Comparison of ENCODE assay signal across 10 cellular contexts in genomic region chr14:103552011-103552797, GRCh38. TPM values are rescaled to one million over a fixed set of nuclear protein-coding genes. Genes with fewer than 3 reads are reported as not detected.
A peak's percentile ranks its signal among the peaks of the same experiment; 100 is the strongest.
DNase-seq lines count a peak whose midpoint lies in the region; ATAC-seq and TF ChIP-seq lines count a peak whose summit lies in the region.
"Had no signal": no experiment of that assay in that cellular context is flagged by ENCODE, and none has a peak within 500 bp of the region (broad histone marks: within the 10 kb centered on the region; RNA-seq: fewer than 3 reads in every experiment).

No MANE protein-coding gene starts in this region.

- H3K36me3 ChIP-seq in PC-3 (ENCODE audit: low read depth, low read length): no peaks in the 10 kb centered on the region; the same call in 1 of the 2 replicates
- peaks cover 0 to 2% of the 10 kb centered on the region in 2 donors for H3K36me3 ChIP-seq in lung (ENCODE audit: control insufficient read depth in 2 of 2, insufficient read depth in 2 of 2, low read length in 2 of 2)
- peaks cover 2% of the 10 kb centered on the region for H3K36me3 ChIP-seq in upper lobe of right lung

- H3K9ac ChIP-seq in PC-3 (ENCODE audit: low read length): no peak overlapping the region

- POLR2A ChIA-PET in PC-3 (lab: Charles Lee; ENCODE audit: unreplicated experiment): interaction anchor here (0.7 to 1.1 kb wide), 3 partner anchors 9 to 1201 kb away, joined by 3 to 5 read pairs (median 4); partner anchors contain the start of gene SIVA1

- no peak overlapping the region for H2AFZ ChIP-seq in PC-3 (ENCODE audit: low read length)
- H2AFZ ChIP-seq: hepatocyte had no signal

- TF ChIP-seq CTCF in PC-3 (conservative IDR thresholded peaks at IDR 0.05; ENCODE audit: low read depth, low read length) (no peak), lung (IDR thresholded peaks at IDR 0.05; ENCODE audit: control extremely low read depth, extremely low read depth) (no peak), upper lobe of right lung (IDR thresholded peaks at IDR 0.05) (no peak)

- H3F3A ChIP-seq in PC-3 (ENCODE audit: low read length, unreplicated experiment): no peaks in the 10 kb centered on the region

- H3K4me2 ChIP-seq in PC-3 (ENCODE audit: low read length): peak overlapping the region; percentile 40
- H3K4me2 ChIP-seq: hepatocyte had no signal

- WGBS in lung, 2 donors: 61 to 78% methylated on average over 17 of the region's 17 CpGs

- intact Hi-C loops in PC-3 (cut with micrococcal nuclease): no loop called here
- intact Hi-C loops in upper lobe of right lung (cut with DNase I): no loop called here

- H3K27me3 ChIP-seq in PC-3 (ENCODE audit: low read length): no peaks in the 10 kb centered on the region
- no peaks in the 10 kb centered on the region for H3K27me3 ChIP-seq in lung (ENCODE audit: control insufficient read depth, insufficient read depth)
- H3K27me3 ChIP-seq in upper lobe of right lung: no peaks in the 10 kb centered on the region
- H3K27me3 ChIP-seq: hepatocyte had no signal

- H3K79me2 ChIP-seq in PC-3 (ENCODE audit: low read length): peaks cover 15% of the 10 kb centered on the region

- DNase-seq in PC-3 (peak; percentile 83), dedifferentiated amniotic fluid mesenchymal stem cell (ENCODE audit: extremely low spot score) (peak; percentile 73), lung (ENCODE audit: low spot score) (no peak), upper lobe of right lung (peak; percentile 73), NCI-H510A (lab: John Stamatoyannopoulos, UW) (no peak), pons (ENCODE audit: low spot score) (no peak)
- DNase-seq: Kasumi-1 had no signal

- peaks cover 15% of the 10 kb centered on the region for H3K4me1 ChIP-seq in PC-3 (ENCODE audit: insufficient read depth, low read length)
- peaks cover 0 to 16% of the 10 kb centered on the region in 2 donors for H3K4me1 ChIP-seq in lung (ENCODE audit: control insufficient read depth in 2 of 2, insufficient read depth in 2 of 2, low read length in 2 of 2)
- peaks cover 27% of the 10 kb centered on the region for H3K4me1 ChIP-seq in upper lobe of right lung

- BruUV-seq in PC-3 (replicated peaks; lab: Mats Ljungman, UMichigan): no TSS peak

- H3K27ac ChIP-seq in PC-3 (ENCODE audit: low read length) (no peak overlapping the region), lung (ENCODE audit: low read depth in 1 of 2, low read length in 1 of 2) (peak overlapping the region; percentile 82 to 90), upper lobe of right lung (peak overlapping the region; percentile 78)
- H3K27ac ChIP-seq: hepatocyte, SK-N-MC had no signal

- peaks cover 6% of the 10 kb centered on the region; the same call in 1 of the 2 replicates for H4K20me1 ChIP-seq in PC-3 (ENCODE audit: low read length)

- H3K4me3 ChIP-seq in PC-3 (ENCODE audit: low read length) (no peak overlapping the region), lung (no peak overlapping the region), upper lobe of right lung (peak overlapping the region; percentile 19)
- H3K4me3 ChIP-seq: hepatocyte, SK-N-MC had no signal

- H3K9me2 ChIP-seq in PC-3 (replicated peaks; ENCODE audit: low read length): no peaks in the 10 kb centered on the region

- H3K9me3 ChIP-seq in PC-3 (ENCODE audit: low read length): no peaks in the 10 kb centered on the region
- no peaks in the 10 kb centered on the region for H3K9me3 ChIP-seq in lung (ENCODE audit: control insufficient read depth in 2 of 2, insufficient read depth in 1 of 2, low read length in 1 of 2)
- H3K9me3 ChIP-seq in upper lobe of right lung: no peaks in the 10 kb centered on the region

- ATAC-seq in PC-3 (peak; percentile 92), lung (ENCODE audit: insufficient read depth, low FRiP score) (peak; percentile 50), upper lobe of right lung (peak; percentile 76), GM19463 (IDR thresholded peaks at IDR 0.05; ENCODE audit: unreplicated experiment) (no peak)

- CTCF ChIA-PET in PC-3 (lab: Charles Lee): interaction anchor here (1.1 kb wide), 2 partner anchors 12 to 34 kb away, joined by 4 read pairs; no protein-coding TSS in a partner anchor

RNA-seq across cellular contexts. Expression of gene BAG5, which starts 10.3 kb away (rescaled TPM):
- 28.1 and 33.0 TPM in 2 replicates for total RNA-seq in PC-3 (2014; rRNA removed)
- 10 to 100 TPM; 24.8 to 26.0 TPM for total RNA-seq in lung
- 10 to 100 TPM in 1 of 2 donors, 1 to 10 TPM in 1; 8.7 to 12.3 TPM for polyA plus RNA-seq in lung
- total RNA-seq in upper lobe of right lung: 33.0 TPM

RNA-seq across cellular contexts. Expression of gene COA8, which starts 10.6 kb away (rescaled TPM):
- 52.7 and 62.3 TPM in 2 replicates for total RNA-seq in PC-3 (2014; rRNA removed)
- total RNA-seq in lung: 10 to 100 TPM; 39.4 to 39.6 TPM
- 10 to 100 TPM; 30.6 to 59.8 TPM for polyA plus RNA-seq in lung
- total RNA-seq in upper lobe of right lung: 29.7 TPM

RNA-seq across cellular contexts. Expression of gene TRMT61A, which starts 23.2 kb away (rescaled TPM):
- total RNA-seq in PC-3 (2014; rRNA removed): 51.2 and 72.9 TPM in 2 replicates
- 10 to 100 TPM; 11.9 to 15.2 TPM for total RNA-seq in lung
- polyA plus RNA-seq in lung: 10 to 100 TPM; 16.8 to 21.5 TPM
- 11.6 TPM for total RNA-seq in upper lobe of right lung

RNA-seq across cellular contexts. Expression of gene CKB, which starts 29.6 kb away (rescaled TPM):
- total RNA-seq in PC-3 (2014; rRNA removed) (299 and 324 TPM in 2 replicates), lung (100 to 1,000 TPM; 265 to 356 TPM), upper lobe of right lung (148 TPM)
- 100 to 1,000 TPM; 111 to 289 TPM for polyA plus RNA-seq in lung

Comparison
In these comparisons a context has a peak if more than half of its experiments do, and no peak if none do; other contexts are left out.
1. DNase-seq: peak in PC-3 (single experiment), dedifferentiated amniotic fluid mesenchymal stem cell (single experiment) and upper lobe of right lung (single experiment); none in lung (single experiment), NCI-H510A (single experiment) and pons (single experiment).